ENCODE assay signal across 1 cellular context in the genomic region with DNA sequence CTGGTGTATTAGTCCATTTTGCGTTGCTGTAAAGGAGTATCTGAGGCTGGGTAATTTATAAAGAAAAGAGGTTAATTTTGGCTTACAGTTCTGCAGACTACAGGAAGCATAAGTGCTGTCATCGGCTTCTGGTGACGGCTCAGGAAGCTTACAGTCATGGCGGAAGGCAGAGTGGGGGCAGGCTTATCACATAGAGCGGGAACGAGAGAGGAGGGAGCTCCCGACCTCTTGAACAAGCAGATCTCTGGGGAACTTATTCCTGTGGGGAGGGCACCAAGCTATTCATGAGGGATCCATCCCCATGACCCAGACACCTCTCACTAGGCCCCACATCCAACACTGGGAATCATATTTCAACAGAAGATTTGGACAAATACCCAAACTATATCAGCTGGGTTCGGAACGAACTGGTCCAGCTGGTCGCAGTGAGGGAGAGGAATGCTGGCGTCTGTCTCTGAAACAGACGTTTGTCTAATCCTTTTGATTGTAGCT.
TF ChIP-seq lines count a peak whose summit lies in the region.

No MANE protein-coding gene starts in this region.

TF ChIP-seq in HepG2, 621 proteins besides CTCF, POLR2A, EP300 and RAD21:
- TF ChIP-seq, protein P1, sequence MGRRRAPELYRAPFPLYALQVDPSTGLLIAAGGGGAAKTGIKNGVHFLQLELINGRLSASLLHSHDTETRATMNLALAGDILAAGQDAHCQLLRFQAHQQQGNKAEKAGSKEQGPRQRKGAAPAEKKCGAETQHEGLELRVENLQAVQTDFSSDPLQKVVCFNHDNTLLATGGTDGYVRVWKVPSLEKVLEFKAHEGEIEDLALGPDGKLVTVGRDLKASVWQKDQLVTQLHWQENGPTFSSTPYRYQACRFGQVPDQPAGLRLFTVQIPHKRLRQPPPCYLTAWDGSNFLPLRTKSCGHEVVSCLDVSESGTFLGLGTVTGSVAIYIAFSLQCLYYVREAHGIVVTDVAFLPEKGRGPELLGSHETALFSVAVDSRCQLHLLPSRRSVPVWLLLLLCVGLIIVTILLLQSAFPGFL (CRISPR knock-in tag; IDR thresholded peaks at IDR 0.05): no peak
- TF ChIP-seq TEAD3 (CRISPR knock-in tag; optimal IDR thresholded peaks at IDR 0.05; ENCODE audit: borderline replicate concordance) (no peak), CHD4 (IDR thresholded peaks at IDR 0.05; ENCODE audit: borderline replicate concordance, low read length) (no peak), ZKSCAN5 (CRISPR knock-in tag; IDR thresholded peaks at IDR 0.05) (no peak), SRSF4 (IDR thresholded peaks at IDR 0.05; ENCODE audit: low read depth, low read length, poor library complexity, severe bottlenecking) (no peak), PCBP1 (IDR thresholded peaks at IDR 0.05; ENCODE audit: borderline replicate concordance, low read depth, low read length) (no peak)
- TF ChIP-seq, protein P2, sequence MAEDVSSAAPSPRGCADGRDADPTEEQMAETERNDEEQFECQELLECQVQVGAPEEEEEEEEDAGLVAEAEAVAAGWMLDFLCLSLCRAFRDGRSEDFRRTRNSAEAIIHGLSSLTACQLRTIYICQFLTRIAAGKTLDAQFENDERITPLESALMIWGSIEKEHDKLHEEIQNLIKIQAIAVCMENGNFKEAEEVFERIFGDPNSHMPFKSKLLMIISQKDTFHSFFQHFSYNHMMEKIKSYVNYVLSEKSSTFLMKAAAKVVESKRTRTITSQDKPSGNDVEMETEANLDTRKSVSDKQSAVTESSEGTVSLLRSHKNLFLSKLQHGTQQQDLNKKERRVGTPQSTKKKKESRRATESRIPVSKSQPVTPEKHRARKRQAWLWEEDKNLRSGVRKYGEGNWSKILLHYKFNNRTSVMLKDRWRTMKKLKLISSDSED (CRISPR knock-in tag; IDR thresholded peaks at IDR 0.05): no peak
- TF ChIP-seq, protein P3, sequence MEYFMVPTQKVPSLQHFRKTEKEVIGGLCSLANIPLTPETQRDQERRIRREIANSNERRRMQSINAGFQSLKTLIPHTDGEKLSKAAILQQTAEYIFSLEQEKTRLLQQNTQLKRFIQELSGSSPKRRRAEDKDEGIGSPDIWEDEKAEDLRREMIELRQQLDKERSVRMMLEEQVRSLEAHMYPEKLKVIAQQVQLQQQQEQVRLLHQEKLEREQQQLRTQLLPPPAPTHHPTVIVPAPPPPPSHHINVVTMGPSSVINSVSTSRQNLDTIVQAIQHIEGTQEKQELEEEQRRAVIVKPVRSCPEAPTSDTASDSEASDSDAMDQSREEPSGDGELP (IDR thresholded peaks at IDR 0.05; ENCODE audit: borderline replicate concordance, low read depth): no peak
